Comparison of ENCODE assay signal across 8 cellular contexts in the genomic region with DNA sequence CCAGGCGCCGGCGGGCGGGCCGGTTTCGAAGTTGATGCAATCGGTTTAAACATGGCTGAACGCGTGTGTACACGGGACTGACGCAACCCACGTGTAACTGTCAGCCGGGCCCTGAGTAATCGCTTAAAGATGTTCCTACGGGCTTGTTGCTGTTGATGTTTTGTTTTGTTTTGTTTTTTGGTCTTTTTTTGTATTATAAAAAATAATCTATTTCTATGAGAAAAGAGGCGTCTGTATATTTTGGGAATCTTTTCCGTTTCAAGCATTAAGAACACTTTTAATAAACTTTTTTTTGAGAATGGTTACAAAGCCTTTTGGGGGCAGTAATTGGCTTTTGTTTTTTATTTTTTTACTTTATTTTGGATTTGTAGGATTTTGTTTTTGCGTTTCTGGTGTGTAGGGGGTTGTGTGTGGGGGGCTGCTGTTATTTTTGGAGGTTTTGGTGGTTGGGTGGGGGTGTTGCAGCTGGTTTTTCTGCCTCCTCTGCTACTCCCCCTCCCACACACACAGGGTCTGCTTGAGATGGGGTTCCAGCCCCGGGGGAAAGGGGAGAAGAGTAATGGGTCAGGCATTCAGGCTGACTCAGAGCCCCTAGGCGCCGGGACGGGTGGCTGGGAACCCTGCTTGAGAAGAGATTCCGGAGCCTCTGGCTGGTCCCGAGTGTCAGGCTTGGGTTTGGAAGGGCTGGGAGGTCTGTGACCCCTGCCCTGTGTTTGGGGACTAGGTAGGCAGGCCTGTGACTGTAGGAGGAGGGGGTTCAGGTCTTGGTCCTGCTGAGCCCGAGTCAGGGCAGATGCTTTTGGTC. TPM values are rescaled to one million over a fixed set of nuclear protein-coding genes. Genes with fewer than 3 reads are reported as not detected.
A peak's percentile ranks its signal among the peaks of the same experiment; 100 is the strongest.
DNase-seq lines count a peak whose midpoint lies in the region; ATAC-seq lines count a peak whose summit lies in the region.

No MANE protein-coding gene starts in this region.

- H3K27me3 Mint-ChIP-seq in activated CD4-positive, alpha-beta memory T cell treated with anti-CD3 and anti-CD28 coated beads, Interleukin-2, amount 10 ng/mL, durations not matched to agents 7 days and 5 days, result no peaks in the 10 kb centered on the region

- DNase-seq in DMS79 treated with DMSO at 0.1 percent for 48 hours (lab: John Stamatoyannopoulos, UW), result peak; percentile 72
- peak; percentile 82 for DNase-seq in NCI-H69 (lab: John Stamatoyannopoulos, UW)
- peak; percentile 87 for DNase-seq in activated CD4-positive, alpha-beta memory T cell treated with anti-CD3 and anti-CD28 coated beads, Interleukin-2, amount 10 ng/mL, durations not matched to agents 7 days and 5 days
- DNase-seq in ecto neural progenitor cell (ENCODE audit: low spot score), result peak; percentile 69
- peak; percentile 89 to 91 for DNase-seq in lung microvascular endothelial cell (ENCODE audit: low read depth in 2 of 2)
- peak; percentile 57 for DNase-seq in stimulated activated CD8-positive, alpha-beta memory T cell treated with anti-CD3 and anti-CD28 coated beads, Interleukin-12 subunit alpha, Interleukin-12 subunit beta, amount 100 ng/mL, for 24 hours (ENCODE audit: extremely low read depth)

- H3K36me3 Mint-ChIP-seq in activated CD4-positive, alpha-beta memory T cell treated with anti-CD3 and anti-CD28 coated beads, Interleukin-2, amount 10 ng/mL, durations not matched to agents 7 days and 5 days (ENCODE audit: low read depth), result peaks cover 23% of the 10 kb centered on the region

- H3K4me3 Mint-ChIP-seq in activated CD4-positive, alpha-beta memory T cell treated with anti-CD3 and anti-CD28 coated beads, Interleukin-2, amount 10 ng/mL, durations not matched to agents 7 days and 5 days, result peak overlapping the region; percentile 96

- no peaks in the 10 kb centered on the region for H3K9me3 Mint-ChIP-seq in activated CD4-positive, alpha-beta memory T cell treated with anti-CD3 and anti-CD28 coated beads, Interleukin-2, amount 10 ng/mL, durations not matched to agents 7 days and 5 days

- peaks cover 28% of the 10 kb centered on the region for H3K4me1 Mint-ChIP-seq in activated CD4-positive, alpha-beta memory T cell treated with anti-CD3 and anti-CD28 coated beads, Interleukin-2, amount 10 ng/mL, durations not matched to agents 7 days and 5 days

- POLR2A ChIA-PET in activated CD4-positive, alpha-beta memory T cell treated with anti-CD3 and anti-CD28 coated beads, Interleukin-2, amount 10 ng/mL, durations not matched to agents 7 days and 5 days (lab: Charles Lee), result interaction anchor here (0.7 to 2.4 kb wide), 11 partner anchors 93 to 387 kb away, joined by 3 to 15 read pairs (median 5); no protein-coding TSS in a partner anchor

- ATAC-seq in HG03342 (IDR thresholded peaks at IDR 0.05; ENCODE audit: unreplicated experiment) (peak; percentile 40), GM21825 (IDR thresholded peaks at IDR 0.05; ENCODE audit: unreplicated experiment) (no peak)

- CTCF ChIA-PET in activated CD4-positive, alpha-beta memory T cell treated with anti-CD3 and anti-CD28 coated beads, Interleukin-2, amount 10 ng/mL, durations not matched to agents 7 days and 5 days (lab: Charles Lee), result interaction anchor here (2.0 to 5.7 kb wide), 3 partner anchors 10 to 272 kb away, joined by 6 to 82 read pairs (median 11); no protein-coding TSS in a partner anchor

- peak overlapping the region; percentile 99 for H3K27ac Mint-ChIP-seq in activated CD4-positive, alpha-beta memory T cell treated with anti-CD3 and anti-CD28 coated beads, Interleukin-2, amount 10 ng/mL, durations not matched to agents 7 days and 5 days

RNA-seq across cellular contexts. Expression of gene CEBPB, which starts 1.9 kb away (rescaled TPM):
- total RNA-seq in activated CD4-positive, alpha-beta memory T cell treated with anti-CD3 and anti-CD28 coated beads, Interleukin-2, amount 10 ng/mL, durations not matched to agents 7 days and 5 days, result 10 to 100 TPM; 36.5 to 37.5 TPM
- 8.5 and 35.9 TPM in 2 replicates for total RNA-seq in lung microvascular endothelial cell

RNA-seq across cellular contexts. Expression of gene PEDS1, which starts 39.0 kb away (rescaled TPM):
- 10 to 100 TPM; 30.3 to 32.3 TPM for total RNA-seq in activated CD4-positive, alpha-beta memory T cell treated with anti-CD3 and anti-CD28 coated beads, Interleukin-2, amount 10 ng/mL, durations not matched to agents 7 days and 5 days
- 10.2 and 11.9 TPM in 2 replicates for total RNA-seq in lung microvascular endothelial cell
